ENCODE assay signal across 15 cellular contexts in the genomic region with DNA sequence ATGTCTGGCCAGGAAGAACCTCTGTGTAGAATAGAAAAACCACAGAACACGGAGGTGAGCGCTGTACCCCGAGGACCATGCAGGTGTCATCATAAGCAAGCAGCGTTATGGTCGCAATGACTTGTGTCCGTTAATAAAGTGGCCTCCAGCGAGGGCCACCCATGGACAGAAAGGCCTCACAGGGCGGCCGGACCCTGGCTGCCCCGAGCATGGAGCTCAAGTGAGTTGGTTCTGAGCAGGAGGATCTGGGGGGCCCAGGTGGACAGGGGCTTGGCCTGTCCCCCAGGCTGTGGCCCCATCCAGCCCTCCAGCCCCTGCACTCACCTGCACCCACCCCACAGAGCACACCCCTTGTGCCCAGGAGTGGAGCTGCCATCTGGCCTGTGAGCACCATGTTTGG.
A peak's percentile ranks its signal among the peaks of the same experiment; 100 is the strongest.
DNase-seq lines count a peak whose midpoint lies in the region; ATAC-seq and TF ChIP-seq lines count a peak whose summit lies in the region.
"Had no signal": no experiment of that assay in that cellular context is flagged by ENCODE, and none has a peak within 500 bp of the region (broad histone marks: within the 10 kb centered on the region; RNA-seq: fewer than 3 reads in every experiment).

No MANE protein-coding gene starts in this region.

- H3K27ac ChIP-seq in esophagus squamous epithelium: no peak overlapping the region
- H3K27ac ChIP-seq: GM23248 had no signal

- H3K9me3 Mint-ChIP-seq in osteocyte (ENCODE audit: unreplicated experiment): peaks cover 34% of the 10 kb centered on the region
- H3K9me3 Mint-ChIP-seq in type B pancreatic cell: no peaks in the 10 kb centered on the region

- H3K36me3 ChIP-seq in esophagus squamous epithelium: no peaks in the 10 kb centered on the region
- H3K36me3 ChIP-seq: BLaER1 treated with 17β-estradiol and CSF1 and Interleukin-3, amounts not matched to agents 10 nM and 100 nM; HAP-1 had no signal

- H3K4me1 ChIP-seq in esophagus squamous epithelium: no peaks in the 10 kb centered on the region
- H3K4me1 ChIP-seq: HAP-1 had no signal

- intact Hi-C loops in left colon (cut with DNase I, micrococcal nuclease): no loop called here
- intact Hi-C loops in esophagus squamous epithelium (cut with DNase I): no loop called here

- peak; percentile 43 for DNase-seq in activated effector memory CD4-positive, alpha-beta T cell treated with anti-CD3 and anti-CD28 coated beads, Interleukin-2, amount 50 U/mL, for 16 hours
- DNase-seq in activated effector memory CD4-positive, alpha-beta T cell treated with Interleukin-2 at 50 U/mL for 16 hours: no peak
- DNase-seq in osteocyte (ENCODE audit: extremely low spot score, unreplicated experiment): peak; percentile 60
- DNase-seq in type B pancreatic cell (ENCODE audit: extremely low spot score, unreplicated experiment): peak; percentile 25
- DNase-seq in NCI-H69 (lab: John Stamatoyannopoulos, UW): no peak
- DNase-seq in left colon: no peak
- DNase-seq in esophagus squamous epithelium (lab: John Stamatoyannopoulos, UW): no peak
- DNase-seq: 8988T; Calu3; CD8-positive, alpha-beta T cell; DMS 273 treated with DMSO at 0.1 percent for 48 hours; GM23248 had no signal

- no peaks in the 10 kb centered on the region for H3K4me1 Mint-ChIP-seq in osteocyte (ENCODE audit: unreplicated experiment)
- no peaks in the 10 kb centered on the region for H3K4me1 Mint-ChIP-seq in type B pancreatic cell (ENCODE audit: unreplicated experiment)

- H3K27me3 Mint-ChIP-seq in osteocyte (ENCODE audit: unreplicated experiment): no peaks in the 10 kb centered on the region
- H3K27me3 Mint-ChIP-seq in type B pancreatic cell: peaks cover 12% of the 10 kb centered on the region

- no peaks in the 10 kb centered on the region for H3K9me3 ChIP-seq in esophagus squamous epithelium
- H3K9me3 ChIP-seq: HAP-1 had no signal

- no peaks in the 10 kb centered on the region for H3K36me3 Mint-ChIP-seq in osteocyte (ENCODE audit: unreplicated experiment)
- H3K36me3 Mint-ChIP-seq in type B pancreatic cell: no peaks in the 10 kb centered on the region
- H3K36me3 Mint-ChIP-seq: CD8-positive, alpha-beta T cell had no signal

- WGBS in esophagus squamous epithelium, 2 donors: 75% methylated on average over 8 of the region's 10 CpGs; no CpG with 5 or more reads in 1 of the 2 donors

- TF ChIP-seq POLR2A in esophagus squamous epithelium (IDR thresholded peaks at IDR 0.05): no peak

- no peak for ATAC-seq in left colon
- ATAC-seq: CD8-positive, alpha-beta T cell; HepG2 had no signal

- TF ChIP-seq CTCF in osteocyte (IDR thresholded peaks at IDR 0.05): no peak
- TF ChIP-seq CTCF in type B pancreatic cell (conservative IDR thresholded peaks at IDR 0.05): no peak
- TF ChIP-seq CTCF in esophagus squamous epithelium (IDR thresholded peaks at IDR 0.05): no peak

- H3K27ac Mint-ChIP-seq in osteocyte (ENCODE audit: unreplicated experiment): no peak overlapping the region
- H3K27ac Mint-ChIP-seq in type B pancreatic cell: no peak overlapping the region

- H3K4me3 ChIP-seq in esophagus squamous epithelium: no peak overlapping the region
- H3K4me3 ChIP-seq: BLaER1 treated with 17β-estradiol and CSF1 and Interleukin-3, amounts not matched to agents 10 nM and 100 nM; GM23248; HAP-1 had no signal

- peaks cover 0 to 21% (median 2%) of the 10 kb centered on the region in 4 donors for H3K27me3 ChIP-seq in esophagus squamous epithelium
- H3K27me3 ChIP-seq: BLaER1 treated with 17β-estradiol and CSF1 and Interleukin-3, amounts not matched to agents 10 nM and 100 nM had no signal

- H3K4me3 Mint-ChIP-seq in osteocyte (ENCODE audit: unreplicated experiment) (no peak overlapping the region), type B pancreatic cell (no peak overlapping the region)
- H3K4me3 Mint-ChIP-seq: CD8-positive, alpha-beta T cell had no signal

Comparison
In these comparisons a context has a peak if more than half of its experiments do, and no peak if none do; other contexts are left out.
1. DNase-seq: peak in activated effector memory CD4-positive, alpha-beta T cell treated with anti-CD3 and anti-CD28 coated beads, Interleukin-2, amount 50 U/mL, for 16 hours (single experiment), osteocyte (single experiment) and type B pancreatic cell (single experiment); none in activated effector memory CD4-positive, alpha-beta T cell treated with Interleukin-2 at 50 U/mL for 16 hours (single experiment), NCI-H69 (single experiment), left colon (0 of 2) and esophagus squamous epithelium (single experiment).